9 cellular contexts compared by ENCODE assay signal in genomic region chr1:153961421-153961820, GRCh38. TPM values are rescaled to one million over a fixed set of nuclear protein-coding genes. Genes with fewer than 3 reads are reported as not detected.
DNase-seq lines count a peak whose midpoint lies in the region; TF ChIP-seq lines count a peak whose summit lies in the region.
"Had no signal": no experiment of that assay in that cellular context is flagged by ENCODE, and none has a peak within 500 bp of the region (broad histone marks: within the 10 kb centered on the region; RNA-seq: fewer than 3 reads in every experiment).

No MANE protein-coding gene starts in this region.

- H3K4me3 Mint-ChIP-seq in CD14-positive monocyte (peak overlapping the region; percentile 45 to 91), nephron (peak overlapping the region; percentile 85 to 92 (median 86))
- H3K4me3 Mint-ChIP-seq in dendritic cell treated with granulocyte-macrophage colony-stimulating factor and Interleukin-4, amounts not matched to agents 40 ng/mL and 50 ng/mL, for 4 days = peak overlapping the region; percentile 70

- TF ChIP-seq CTCF in CD14-positive monocyte (IDR thresholded peaks at IDR 0.05) = no peak
- TF ChIP-seq CTCF in LNCaP clone FGC (IDR thresholded peaks at IDR 0.05; ENCODE audit: control insufficient read depth, extremely low read depth, insufficient read depth) = no peak
- TF ChIP-seq CTCF in nephron (IDR thresholded peaks at IDR 0.05; ENCODE audit: unreplicated experiment in 3 of 3) = no peak

- DNase-seq in CD14-positive monocyte (ENCODE audit: low spot score) (no peak), LNCaP clone FGC (ENCODE audit: low read depth) (no peak), DMS153 (lab: John Stamatoyannopoulos, UW) (no peak), DMS114 treated with DMSO at 0.1 percent for 48 hours (lab: John Stamatoyannopoulos, UW; ENCODE audit: unreplicated experiment) (no peak), NCI-H128 (lab: John Stamatoyannopoulos, UW; ENCODE audit: unreplicated experiment) (no peak)
- no peak for DNase-seq in stimulated activated CD4-positive, alpha-beta T cell treated with anti-CD3 and anti-CD28 coated beads, Interleukin-1b, Interleukin-23, amount 100 ng/mL, for 48 hours
- DNase-seq: NCI-H2171 treated with DMSO at 0.1 percent for 48 hours had no signal

- H3K4me3 ChIP-seq in LNCaP clone FGC (ENCODE audit: low read depth, low read length) = 0 out of 2 replicates have a peak overlapping the region, but pooled peaks have one; percentile 93

- H3K4me1 Mint-ChIP-seq in CD14-positive monocyte (peaks cover 68% of the 10 kb centered on the region), nephron (peaks cover 55% of the 10 kb centered on the region)
- peaks cover 77% of the 10 kb centered on the region for H3K4me1 Mint-ChIP-seq in dendritic cell treated with granulocyte-macrophage colony-stimulating factor and Interleukin-4, amounts not matched to agents 40 ng/mL and 50 ng/mL, for 4 days (ENCODE audit: low read depth)

- H3K27ac Mint-ChIP-seq in CD14-positive monocyte (peak overlapping the region in 3 of 7 donors; percentile 22 to 96 (median 89)), nephron (peak overlapping the region; percentile 37 to 94 (median 79))
- no peak overlapping the region for H3K27ac Mint-ChIP-seq in dendritic cell treated with granulocyte-macrophage colony-stimulating factor and Interleukin-4, amounts not matched to agents 40 ng/mL and 50 ng/mL, for 4 days

- H3K36me3 Mint-ChIP-seq in CD14-positive monocyte = peaks cover 17 to 31% of the 10 kb centered on the region in 2 donors
- H3K36me3 Mint-ChIP-seq in dendritic cell treated with granulocyte-macrophage colony-stimulating factor and Interleukin-4, amounts not matched to agents 40 ng/mL and 50 ng/mL, for 4 days (ENCODE audit: low read depth) = peaks cover 68% of the 10 kb centered on the region
- peaks cover 14% of the 10 kb centered on the region for H3K36me3 Mint-ChIP-seq in nephron (ENCODE audit: low read depth)

- no peaks in the 10 kb centered on the region for H3K27me3 Mint-ChIP-seq in CD14-positive monocyte (ENCODE audit: low read depth in 3 of 3)
- H3K27me3 Mint-ChIP-seq in dendritic cell treated with granulocyte-macrophage colony-stimulating factor and Interleukin-4, amounts not matched to agents 40 ng/mL and 50 ng/mL, for 4 days = no peaks in the 10 kb centered on the region
- no peaks in the 10 kb centered on the region for H3K27me3 Mint-ChIP-seq in nephron (ENCODE audit: low read depth)

- intact Hi-C loops in CD14-positive monocyte (cut with micrococcal nuclease) = loop anchor here in 1 of 2 donors (5.0 kb wide), 1 partner anchor 169 kb away; no protein-coding TSS in a partner anchor
- intact Hi-C loops in dendritic cell treated with granulocyte-macrophage colony-stimulating factor and Interleukin-4, amounts not matched to agents 40 ng/mL and 50 ng/mL, for 4 days (cut with micrococcal nuclease) = no loop called here

- peaks cover 0 to 4% (median 0%) of the 10 kb centered on the region in 7 donors for H3K9me3 Mint-ChIP-seq in CD14-positive monocyte
- H3K9me3 Mint-ChIP-seq in dendritic cell treated with granulocyte-macrophage colony-stimulating factor and Interleukin-4, amounts not matched to agents 40 ng/mL and 50 ng/mL, for 4 days = no peaks in the 10 kb centered on the region
- H3K9me3 Mint-ChIP-seq in nephron = no peaks in the 10 kb centered on the region

RNA-seq across cellular contexts. Expression of gene SLC39A1, which starts 1.9 kb away (rescaled TPM):
- polyA plus RNA-seq in CD14-positive monocyte = 10 to 100 TPM; 82.1 to 83.1 TPM

RNA-seq across cellular contexts. Expression of gene CRTC2, which starts 3.0 kb away (rescaled TPM):
- 10 to 100 TPM; 13.7 to 21.2 TPM for polyA plus RNA-seq in CD14-positive monocyte

RNA-seq across cellular contexts. Expression of gene CREB3L4, which starts 6.3 kb away (rescaled TPM):
- polyA plus RNA-seq in CD14-positive monocyte = 1 to 10 TPM; 5.0 to 6.8 TPM

RNA-seq across cellular contexts. Expression of gene DENND4B, which starts 14.9 kb away (rescaled TPM):
- polyA plus RNA-seq in CD14-positive monocyte = 10 to 100 TPM in 1 of 2 donors, 1 to 10 TPM in 1; 7.8 to 10.9 TPM

RNA-seq across cellular contexts. Expression of gene JTB, which starts 16.1 kb away (rescaled TPM):
- polyA plus RNA-seq in CD14-positive monocyte = 100 to 1,000 TPM; 312 to 391 TPM
